23 cellular contexts compared by ENCODE assay signal in genomic region chr5:39829479-39829878, GRCh38.
A peak's percentile ranks its signal among the peaks of the same experiment; 100 is the strongest.
DNase-seq lines count a peak whose midpoint lies in the region; ATAC-seq, FAIRE-seq and TF ChIP-seq lines count a peak whose summit lies in the region.
"Had no signal": no experiment of that assay in that cellular context is flagged by ENCODE, and none has a peak within 500 bp of the region (broad histone marks: within the 10 kb centered on the region; RNA-seq: fewer than 3 reads in every experiment).

No MANE protein-coding gene starts in this region.

- H3K4me1 ChIP-seq in A673 (ENCODE audit: insufficient read depth, low read length, poor library complexity, severe bottlenecking) (peaks cover 9% of the 10 kb centered on the region), PC-3 (ENCODE audit: insufficient read depth, low read length) (no peaks in the 10 kb centered on the region), astrocyte (ENCODE audit: insufficient read depth, low read length) (no peaks in the 10 kb centered on the region)
- H3K4me1 ChIP-seq: BE2C; BLaER1 treated with 17β-estradiol and CSF1 and Interleukin-3, amounts not matched to agents 10 nM and 100 nM had no signal

- peak; percentile 75 for DNase-seq in A673 (ENCODE audit: low spot score)
- DNase-seq in PC-3, result peak; percentile 9
- DNase-seq in astrocyte (ENCODE audit: low read depth), result no peak
- no peak for DNase-seq in stimulated activated naive CD8-positive, alpha-beta T cell treated with anti-CD3 and anti-CD28 coated beads, Interleukin-15, amount 100 ng/mL, for 72 hours
- DNase-seq in LoVo (ENCODE audit: low spot score), result no peak
- DNase-seq in effector memory CD8-positive, alpha-beta T cell, result no peak
- DNase-seq: ACHN; AML-193; BE2C; CD4-positive, alpha-beta T cell; CD8-positive, alpha-beta memory T cell; DND-41; EL; GDM1; H9 had no signal

- no peaks in the 10 kb centered on the region for H3F3A ChIP-seq in PC-3 (ENCODE audit: low read length, unreplicated experiment)

- H3K27me3 Mint-ChIP-seq in astrocyte (ENCODE audit: low read depth, unreplicated experiment), result no peaks in the 10 kb centered on the region
- peaks cover 4% of the 10 kb centered on the region for H3K27me3 Mint-ChIP-seq in stimulated activated naive CD8-positive, alpha-beta T cell treated with anti-CD3 and anti-CD28 coated beads, Interleukin-15, amount 100 ng/mL, for 72 hours
- peaks cover 0 to 7% of the 10 kb centered on the region in 2 donors for H3K27me3 Mint-ChIP-seq in effector memory CD8-positive, alpha-beta T cell

- CTCF ChIA-PET in A673 (lab: Charles Lee), result no interaction called here
- CTCF ChIA-PET in PC-3 (lab: Charles Lee), result no interaction called here

- H3K9me3 Mint-ChIP-seq in astrocyte (ENCODE audit: unreplicated experiment), result no peaks in the 10 kb centered on the region
- H3K9me3 Mint-ChIP-seq in stimulated activated naive CD8-positive, alpha-beta T cell treated with anti-CD3 and anti-CD28 coated beads, Interleukin-15, amount 100 ng/mL, for 72 hours, result no peaks in the 10 kb centered on the region
- no peaks in the 10 kb centered on the region for H3K9me3 Mint-ChIP-seq in effector memory CD8-positive, alpha-beta T cell
- H3K9me3 Mint-ChIP-seq: CD4-positive, alpha-beta T cell; CD8-positive, alpha-beta memory T cell; GM23338; H9 had no signal

- H2AFZ ChIP-seq in PC-3 (ENCODE audit: low read length), result no peak overlapping the region
- no peak overlapping the region for H2AFZ ChIP-seq in astrocyte (ENCODE audit: low read depth, low read length)
- H2AFZ ChIP-seq: GM23338 had no signal

- no peaks in the 10 kb centered on the region for H3K36me3 ChIP-seq in A673 (ENCODE audit: insufficient read depth, low read length, poor library complexity, severe bottlenecking)
- no peaks in the 10 kb centered on the region for H3K36me3 ChIP-seq in PC-3 (ENCODE audit: low read depth, low read length)
- H3K36me3 ChIP-seq in astrocyte (ENCODE audit: insufficient read depth, low read length), result no peaks in the 10 kb centered on the region
- H3K36me3 ChIP-seq: BE2C; BLaER1 treated with 17β-estradiol and CSF1 and Interleukin-3, amounts not matched to agents 10 nM and 100 nM had no signal

- no peak overlapping the region for H3K4me3 ChIP-seq in A673 (ENCODE audit: low read depth, low read length, poor library complexity, severe bottlenecking)
- no peak overlapping the region for H3K4me3 ChIP-seq in PC-3 (ENCODE audit: low read length)
- no peak overlapping the region for H3K4me3 ChIP-seq in astrocyte (ENCODE audit: insufficient read depth, low read depth, low read length)
- H3K4me3 ChIP-seq: BLaER1 treated with 17β-estradiol and CSF1 and Interleukin-3, amounts not matched to agents 10 nM and 100 nM; GM12878; GM23338 had no signal

- POLR2A ChIA-PET in A673 (lab: Charles Lee; ENCODE audit: low non-redundant PET), result no interaction called here
- POLR2A ChIA-PET in PC-3 (lab: Charles Lee; ENCODE audit: unreplicated experiment), result no interaction called here

- BruUV-seq in A673 (replicated peaks; lab: Mats Ljungman, UMichigan), result no TSS peak
- BruUV-seq in PC-3 (replicated peaks; lab: Mats Ljungman, UMichigan), result no TSS peak

- ATAC-seq in PC-3, result peak; percentile 66
- no peak for ATAC-seq in stimulated activated naive CD8-positive, alpha-beta T cell treated with anti-CD3 and anti-CD28 coated beads, Interleukin-15, amount 100 ng/mL, for 72 hours
- no peak for ATAC-seq in effector memory CD8-positive, alpha-beta T cell (replicated peaks)
- ATAC-seq: GM12878, GM23338, HCT116 had no signal

- TF ChIP-seq CTCF in A673 (conservative IDR thresholded peaks at IDR 0.05; ENCODE audit: low read depth, low read length) (no peak), PC-3 (conservative IDR thresholded peaks at IDR 0.05; ENCODE audit: low read depth, low read length) (no peak), astrocyte (IDR thresholded peaks at IDR 0.05; ENCODE audit: insufficient read depth, low read depth, low read length) (no peak)

- FAIRE-seq in astrocyte (lab: Jason Lieb, UNC), result peak; percentile 37
- FAIRE-seq: A204.1, D721Med, GM12878 had no signal

- H3K4me3 Mint-ChIP-seq in astrocyte (ENCODE audit: unreplicated experiment), result no peak overlapping the region
- H3K4me3 Mint-ChIP-seq in stimulated activated naive CD8-positive, alpha-beta T cell treated with anti-CD3 and anti-CD28 coated beads, Interleukin-15, amount 100 ng/mL, for 72 hours, result no peak overlapping the region
- H3K4me3 Mint-ChIP-seq in effector memory CD8-positive, alpha-beta T cell, result no peak overlapping the region
- H3K4me3 Mint-ChIP-seq: CD14-positive monocyte; CD4-positive, alpha-beta T cell; CD8-positive, alpha-beta memory T cell; GM23338; H9 had no signal

- H4K20me1 ChIP-seq in PC-3 (ENCODE audit: low read length), result no peaks in the 10 kb centered on the region
- H4K20me1 ChIP-seq in astrocyte (ENCODE audit: insufficient read depth, low read length), result no peaks in the 10 kb centered on the region
- H4K20me1 ChIP-seq: BLaER1 treated with 17β-estradiol and CSF1 and Interleukin-3, amounts not matched to agents 10 nM and 100 nM had no signal

- H3K9me2 ChIP-seq in PC-3 (replicated peaks; ENCODE audit: low read length), result no peaks in the 10 kb centered on the region

- H3K36me3 Mint-ChIP-seq in astrocyte (ENCODE audit: low read depth, unreplicated experiment), result no peaks in the 10 kb centered on the region
- H3K36me3 Mint-ChIP-seq in effector memory CD8-positive, alpha-beta T cell (ENCODE audit: insufficient read depth), result no peaks in the 10 kb centered on the region
- H3K36me3 Mint-ChIP-seq: CD14-positive monocyte; CD8-positive, alpha-beta memory T cell had no signal

- H3K27me3 ChIP-seq in A673 (replicated peaks; ENCODE audit: insufficient read depth, low read depth, low read length, poor library complexity), result peaks cover 18% of the 10 kb centered on the region
- no peaks in the 10 kb centered on the region for H3K27me3 ChIP-seq in PC-3 (ENCODE audit: low read length)
- no peaks in the 10 kb centered on the region for H3K27me3 ChIP-seq in astrocyte (ENCODE audit: insufficient read depth, low read length)
- H3K27me3 ChIP-seq: BE2C; BLaER1 treated with 17β-estradiol and CSF1 and Interleukin-3, amounts not matched to agents 10 nM and 100 nM had no signal

- H3K9ac ChIP-seq in PC-3 (ENCODE audit: low read length) (no peak overlapping the region), astrocyte (ENCODE audit: low read length) (no peak overlapping the region)
- H3K9ac ChIP-seq: BLaER1 treated with 17β-estradiol and CSF1 and Interleukin-3, amounts not matched to agents 10 nM and 100 nM had no signal

- no peaks in the 10 kb centered on the region for H3K4me1 Mint-ChIP-seq in astrocyte (ENCODE audit: low read depth, unreplicated experiment)
- H3K4me1 Mint-ChIP-seq in stimulated activated naive CD8-positive, alpha-beta T cell treated with anti-CD3 and anti-CD28 coated beads, Interleukin-15, amount 100 ng/mL, for 72 hours, result no peaks in the 10 kb centered on the region
- H3K4me1 Mint-ChIP-seq in effector memory CD8-positive, alpha-beta T cell (ENCODE audit: low read depth in 2 of 2), result no peaks in the 10 kb centered on the region
- H3K4me1 Mint-ChIP-seq: CD14-positive monocyte; CD8-positive, alpha-beta memory T cell; GM23338; H9 had no signal

- H3K27ac Mint-ChIP-seq in astrocyte (ENCODE audit: unreplicated experiment), result no peak overlapping the region
- H3K27ac Mint-ChIP-seq in stimulated activated naive CD8-positive, alpha-beta T cell treated with anti-CD3 and anti-CD28 coated beads, Interleukin-15, amount 100 ng/mL, for 72 hours, result no peak overlapping the region
- H3K27ac Mint-ChIP-seq in effector memory CD8-positive, alpha-beta T cell, result no peak overlapping the region
- H3K27ac Mint-ChIP-seq: CD14-positive monocyte; CD4-positive, alpha-beta T cell; CD8-positive, alpha-beta memory T cell; GM23338; H9 had no signal

- H3K79me2 ChIP-seq in PC-3 (ENCODE audit: low read length) (no peaks in the 10 kb centered on the region), astrocyte (ENCODE audit: insufficient read depth, low read length) (no peaks in the 10 kb centered on the region)

- H3K4me2 ChIP-seq in PC-3 (ENCODE audit: low read length) (no peak overlapping the region), astrocyte (ENCODE audit: low read length) (no peak overlapping the region)
- H3K4me2 ChIP-seq: BLaER1 treated with 17β-estradiol and CSF1 and Interleukin-3, amounts not matched to agents 10 nM and 100 nM; GM23338 had no signal

- intact Hi-C loops in A673 (cut with micrococcal nuclease; ENCODE audit: unreplicated experiment), result no loop called here
- intact Hi-C loops in PC-3 (cut with micrococcal nuclease), result no loop called here

- H3K9me3 ChIP-seq in A673 (ENCODE audit: low read depth, low read length, poor library complexity, severe bottlenecking) (no peaks in the 10 kb centered on the region), PC-3 (ENCODE audit: low read length) (no peaks in the 10 kb centered on the region), astrocyte (ENCODE audit: insufficient read depth, low read depth, low read length) (no peaks in the 10 kb centered on the region)
- H3K9me3 ChIP-seq: BE2C; BLaER1 treated with 17β-estradiol and CSF1 and Interleukin-3, amounts not matched to agents 10 nM and 100 nM had no signal

- H3K27ac ChIP-seq in A673 (ENCODE audit: low read depth, low read length, poor library complexity, severe bottlenecking), result no peak overlapping the region
- H3K27ac ChIP-seq in PC-3 (ENCODE audit: low read length), result no peak overlapping the region
- H3K27ac ChIP-seq in astrocyte (ENCODE audit: low read depth, low read length), result no peak overlapping the region
- H3K27ac ChIP-seq: 22Rv1; BLaER1 treated with 17β-estradiol and CSF1 and Interleukin-3, amounts not matched to agents 10 nM and 100 nM had no signal

Comparison
In these comparisons a context has a peak if more than half of its experiments do, and no peak if none do; other contexts are left out.
1. DNase-seq: peak in A673 (single experiment) and PC-3 (single experiment); none in astrocyte (single experiment), stimulated activated naive CD8-positive, alpha-beta T cell treated with anti-CD3 and anti-CD28 coated beads, Interleukin-15, amount 100 ng/mL, for 72 hours (0 of 2), LoVo (single experiment) and effector memory CD8-positive, alpha-beta T cell (0 of 3).